ENCODE assay signal across 20 cellular contexts in genomic region chr7:1423266-1423811, GRCh38.
"Had no signal": no experiment of that assay in that cellular context is flagged by ENCODE, and none has a peak within 500 bp of the region (broad histone marks: within the 10 kb centered on the region; RNA-seq: fewer than 3 reads in every experiment).

No MANE protein-coding gene starts in this region.

- H3K27ac ChIP-seq: SJSA1 had no signal

- H3K27ac Mint-ChIP-seq: activated CD8-positive, alpha-beta memory T cell treated with anti-CD3 and anti-CD28 coated beads, Interleukin-2, amount 10 ng/mL, durations not matched to agents 7 days and 5 days; activated naive CD4-positive, alpha-beta T cell treated with anti-CD3 and anti-CD28 coated beads, Interleukin-2, amount 50 U/mL, for 24 hours; activated T-cell treated with anti-CD3 and anti-CD28 coated beads, Interleukin-2, amount 50 U/mL, for 24 hours; activated T-helper 1 cell treated with anti-CD3 and anti-CD28 coated beads, Interleukin-12 subunit alpha, Interleukin-12 subunit beta, Interleukin-2, Interleukin-4 antibody, amounts not matched to agents 30 ng/mL and 10 ng/mL and 1 ng/mL, durations not matched to agents 14 hours and 24 hours and 36 hours; T-helper 1 cell treated with Interleukin-12 subunit alpha and Interleukin-12 subunit beta and Interleukin-4 antibody, amounts not matched to agents 30 μg/mL and 1 μg/mL, for 36 hours had no signal

- H3K4me1 ChIP-seq: SJSA1 had no signal

- H3K9me3 Mint-ChIP-seq: activated naive CD4-positive, alpha-beta T cell treated with anti-CD3 and anti-CD28 coated beads, Interleukin-2, amount 50 U/mL, for 24 hours; activated T-cell treated with anti-CD3 and anti-CD28 coated beads, Interleukin-2, amount 50 U/mL, for 24 hours; activated T-helper 1 cell treated with anti-CD3 and anti-CD28 coated beads, Interleukin-12 subunit alpha, Interleukin-12 subunit beta, Interleukin-2, Interleukin-4 antibody, amounts not matched to agents 30 ng/mL and 10 ng/mL and 1 ng/mL, durations not matched to agents 14 hours and 24 hours and 36 hours; T-helper 1 cell treated with Interleukin-12 subunit alpha and Interleukin-12 subunit beta and Interleukin-4 antibody, amounts not matched to agents 30 μg/mL and 1 μg/mL, for 36 hours had no signal

- H3K9me3 ChIP-seq: SJSA1 had no signal

- DNase-seq: activated CD4-positive, alpha-beta T cell treated with anti-CD3 and anti-CD28 coated beads for 4 hours; activated CD4-positive, alpha-beta T cell treated with anti-CD3 and anti-CD28 coated beads, Interleukin-2, amount 50 U/mL, for 48 hours; activated CD8-positive, alpha-beta memory T cell treated with anti-CD3 and anti-CD28 coated beads, Interleukin-2, amount 10 ng/mL, durations not matched to agents 7 days and 5 days; activated effector memory CD4-positive, alpha-beta T cell treated with Interleukin-2 at 50 U/mL for 16 hours; activated naive CD4-positive, alpha-beta T cell; activated T-cell treated with anti-CD3 and anti-CD28 coated beads, Interleukin-2, amount 50 U/mL, for 24 hours; central memory CD4-positive, alpha-beta T cell; MM.1S; NCI-H187; NCI-H510A treated with DMSO at 0.1 percent for 48 hours; NK-92 treated with Interleukin-12 subunit alpha and Interleukin-12 subunit beta, amount 100 ng/mL, for 24 hours; PC-3 had no signal

- H3K4me3 Mint-ChIP-seq: activated CD8-positive, alpha-beta memory T cell treated with anti-CD3 and anti-CD28 coated beads, Interleukin-2, amount 10 ng/mL, durations not matched to agents 7 days and 5 days; activated naive CD4-positive, alpha-beta T cell treated with anti-CD3 and anti-CD28 coated beads, Interleukin-2, amount 50 U/mL, for 24 hours; activated T-cell treated with anti-CD3 and anti-CD28 coated beads, Interleukin-2, amount 50 U/mL, for 24 hours; activated T-helper 1 cell treated with anti-CD3 and anti-CD28 coated beads, Interleukin-12 subunit alpha, Interleukin-12 subunit beta, Interleukin-2, Interleukin-4 antibody, amounts not matched to agents 30 ng/mL and 10 ng/mL and 1 ng/mL, durations not matched to agents 14 hours and 24 hours and 36 hours; T-helper 1 cell treated with Interleukin-12 subunit alpha and Interleukin-12 subunit beta and Interleukin-4 antibody, amounts not matched to agents 30 μg/mL and 1 μg/mL, for 36 hours had no signal

- ATAC-seq: activated CD4-positive, CD25-positive, alpha-beta regulatory T cell treated with anti-CD3 and anti-CD28 coated beads, Interleukin-2, amount 50 U/mL, for 24 hours; activated CD8-positive, alpha-beta memory T cell treated with anti-CD3 and anti-CD28 coated beads, Interleukin-2, amount 10 ng/mL, durations not matched to agents 7 days and 5 days; PC-3; SK-N-SH treated with all-trans-retinoic acid at 6 μM for 48 hours had no signal

- H3K36me3 Mint-ChIP-seq: activated CD8-positive, alpha-beta memory T cell treated with anti-CD3 and anti-CD28 coated beads, Interleukin-2, amount 10 ng/mL, durations not matched to agents 7 days and 5 days had no signal

- H3K4me3 ChIP-seq: SJSA1 had no signal

- H3K36me3 ChIP-seq: SJSA1 had no signal

- FAIRE-seq: bronchial epithelial cell, RCC 7860 had no signal
